Comparison of ENCODE assay signal across 1 cellular context in the genomic region with DNA sequence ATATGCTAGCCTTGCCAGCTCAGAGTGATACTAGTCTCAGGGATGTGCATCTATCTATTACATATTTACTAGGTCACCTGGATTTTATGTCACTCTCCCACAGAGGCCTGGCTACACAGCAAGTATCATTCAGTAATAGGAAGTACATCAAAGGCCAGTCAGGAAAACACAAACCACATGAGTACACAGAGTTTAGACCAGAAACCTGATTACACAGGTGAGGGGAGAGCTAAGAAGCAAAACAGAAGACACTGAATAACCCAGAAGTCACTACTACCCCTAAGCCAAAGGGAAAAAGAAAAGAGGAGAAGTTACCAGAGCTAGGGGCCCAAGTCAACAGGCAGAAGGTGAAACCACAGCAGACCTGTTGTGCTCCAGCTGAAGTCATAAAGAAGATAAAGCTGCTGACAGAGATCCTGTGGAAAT.
TF ChIP-seq lines count a peak whose summit lies in the region.

No MANE protein-coding gene starts in this region.

TF ChIP-seq in GM23338, 12 proteins besides CTCF, POLR2A, EP300 and RAD21 (continued from another document):
- TF ChIP-seq, protein P1, sequence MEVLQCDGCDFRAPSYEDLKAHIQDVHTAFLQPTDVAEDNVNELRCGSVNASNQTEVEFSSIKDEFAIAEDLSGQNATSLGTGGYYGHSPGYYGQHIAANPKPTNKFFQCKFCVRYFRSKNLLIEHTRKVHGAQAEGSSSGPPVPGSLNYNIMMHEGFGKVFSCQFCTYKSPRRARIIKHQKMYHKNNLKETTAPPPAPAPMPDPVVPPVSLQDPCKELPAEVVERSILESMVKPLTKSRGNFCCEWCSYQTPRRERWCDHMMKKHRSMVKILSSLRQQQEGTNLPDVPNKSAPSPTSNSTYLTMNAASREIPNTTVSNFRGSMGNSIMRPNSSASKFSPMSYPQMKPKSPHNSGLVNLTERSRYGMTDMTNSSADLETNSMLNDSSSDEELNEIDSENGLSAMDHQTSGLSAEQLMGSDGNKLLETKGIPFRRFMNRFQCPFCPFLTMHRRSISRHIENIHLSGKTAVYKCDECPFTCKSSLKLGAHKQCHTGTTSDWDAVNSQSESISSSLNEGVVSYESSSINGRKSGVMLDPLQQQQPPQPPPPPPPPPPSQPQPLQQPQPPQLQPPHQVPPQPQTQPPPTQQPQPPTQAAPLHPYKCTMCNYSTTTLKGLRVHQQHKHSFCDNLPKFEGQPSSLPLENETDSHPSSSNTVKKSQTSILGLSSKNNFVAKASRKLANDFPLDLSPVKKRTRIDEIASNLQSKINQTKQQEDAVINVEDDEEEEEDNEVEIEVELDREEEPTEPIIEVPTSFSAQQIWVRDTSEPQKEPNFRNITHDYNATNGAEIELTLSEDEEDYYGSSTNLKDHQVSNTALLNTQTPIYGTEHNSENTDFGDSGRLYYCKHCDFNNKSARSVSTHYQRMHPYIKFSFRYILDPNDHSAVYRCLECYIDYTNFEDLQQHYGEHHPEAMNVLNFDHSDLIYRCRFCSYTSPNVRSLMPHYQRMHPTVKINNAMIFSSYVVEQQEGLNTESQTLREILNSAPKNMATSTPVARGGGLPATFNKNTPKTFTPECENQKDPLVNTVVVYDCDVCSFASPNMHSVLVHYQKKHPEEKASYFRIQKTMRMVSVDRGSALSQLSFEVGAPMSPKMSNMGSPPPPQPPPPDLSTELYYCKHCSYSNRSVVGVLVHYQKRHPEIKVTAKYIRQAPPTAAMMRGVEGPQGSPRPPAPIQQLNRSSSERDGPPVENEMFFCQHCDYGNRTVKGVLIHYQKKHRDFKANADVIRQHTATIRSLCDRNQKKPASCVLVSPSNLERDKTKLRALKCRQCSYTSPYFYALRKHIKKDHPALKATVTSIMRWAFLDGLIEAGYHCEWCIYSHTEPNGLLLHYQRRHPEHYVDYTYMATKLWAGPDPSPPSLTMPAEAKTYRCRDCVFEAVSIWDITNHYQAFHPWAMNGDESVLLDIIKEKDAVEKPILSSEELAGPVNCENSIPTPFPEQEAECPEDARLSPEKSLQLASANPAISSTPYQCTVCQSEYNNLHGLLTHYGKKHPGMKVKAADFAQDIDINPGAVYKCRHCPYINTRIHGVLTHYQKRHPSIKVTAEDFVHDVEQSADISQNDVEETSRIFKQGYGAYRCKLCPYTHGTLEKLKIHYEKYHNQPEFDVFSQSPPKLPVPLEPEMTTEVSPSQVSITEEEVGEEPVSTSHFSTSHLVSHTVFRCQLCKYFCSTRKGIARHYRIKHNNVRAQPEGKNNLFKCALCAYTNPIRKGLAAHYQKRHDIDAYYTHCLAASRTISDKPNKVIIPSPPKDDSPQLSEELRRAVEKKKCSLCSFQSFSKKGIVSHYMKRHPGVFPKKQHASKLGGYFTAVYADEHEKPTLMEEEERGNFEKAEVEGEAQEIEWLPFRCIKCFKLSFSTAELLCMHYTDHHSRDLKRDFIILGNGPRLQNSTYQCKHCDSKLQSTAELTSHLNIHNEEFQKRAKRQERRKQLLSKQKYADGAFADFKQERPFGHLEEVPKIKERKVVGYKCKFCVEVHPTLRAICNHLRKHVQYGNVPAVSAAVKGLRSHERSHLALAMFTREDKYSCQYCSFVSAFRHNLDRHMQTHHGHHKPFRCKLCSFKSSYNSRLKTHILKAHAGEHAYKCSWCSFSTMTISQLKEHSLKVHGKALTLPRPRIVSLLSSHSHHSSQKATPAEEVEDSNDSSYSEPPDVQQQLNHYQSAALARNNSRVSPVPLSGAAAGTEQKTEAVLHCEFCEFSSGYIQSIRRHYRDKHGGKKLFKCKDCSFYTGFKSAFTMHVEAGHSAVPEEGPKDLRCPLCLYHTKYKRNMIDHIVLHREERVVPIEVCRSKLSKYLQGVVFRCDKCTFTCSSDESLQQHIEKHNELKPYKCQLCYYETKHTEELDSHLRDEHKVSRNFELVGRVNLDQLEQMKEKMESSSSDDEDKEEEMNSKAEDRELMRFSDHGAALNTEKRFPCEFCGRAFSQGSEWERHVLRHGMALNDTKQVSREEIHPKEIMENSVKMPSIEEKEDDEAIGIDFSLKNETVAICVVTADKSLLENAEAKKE (CRISPR knock-in tag; IDR thresholded peaks at IDR 0.05), result no peak
- TF ChIP-seq ZNF114 (CRISPR knock-in tag; IDR thresholded peaks at IDR 0.05), result no peak
- TF ChIP-seq JUNB (IDR thresholded peaks at IDR 0.05; ENCODE audit: unreplicated experiment), result no peak
- TF ChIP-seq EZH2phosphoT487 (IDR thresholded peaks at IDR 0.05; ENCODE audit: unreplicated experiment), result no peak
- no peak for TF ChIP-seq STAT1 (IDR thresholded peaks at IDR 0.05; ENCODE audit: unreplicated experiment)
- no peak for TF ChIP-seq EZH2 (IDR thresholded peaks at IDR 0.05; ENCODE audit: low read depth, unreplicated experiment)
- TF ChIP-seq, protein P2, sequence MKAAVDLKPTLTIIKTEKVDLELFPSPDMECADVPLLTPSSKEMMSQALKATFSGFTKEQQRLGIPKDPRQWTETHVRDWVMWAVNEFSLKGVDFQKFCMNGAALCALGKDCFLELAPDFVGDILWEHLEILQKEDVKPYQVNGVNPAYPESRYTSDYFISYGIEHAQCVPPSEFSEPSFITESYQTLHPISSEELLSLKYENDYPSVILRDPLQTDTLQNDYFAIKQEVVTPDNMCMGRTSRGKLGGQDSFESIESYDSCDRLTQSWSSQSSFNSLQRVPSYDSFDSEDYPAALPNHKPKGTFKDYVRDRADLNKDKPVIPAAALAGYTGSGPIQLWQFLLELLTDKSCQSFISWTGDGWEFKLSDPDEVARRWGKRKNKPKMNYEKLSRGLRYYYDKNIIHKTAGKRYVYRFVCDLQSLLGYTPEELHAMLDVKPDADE (IDR thresholded peaks at IDR 0.05), result no peak
- TF ChIP-seq POLR2AphosphoS5 (IDR thresholded peaks at IDR 0.05; ENCODE audit: low read depth), result no peak
